8 cellular contexts compared by ENCODE assay signal in genomic region chr16:84732332-84732673, GRCh38. TPM values are rescaled to one million over a fixed set of nuclear protein-coding genes. Genes with fewer than 3 reads are reported as not detected.
A peak's percentile ranks its signal among the peaks of the same experiment; 100 is the strongest.
DNase-seq lines count a peak whose midpoint lies in the region; ATAC-seq and TF ChIP-seq lines count a peak whose summit lies in the region.
"Not testable (repeated sequence)": the region's sequence is repeated elsewhere in the genome, so short reads cannot be mapped to it uniquely, and the experiment has no call there.

No MANE protein-coding gene starts in this region.

- not testable (repeated sequence) for H3K4me3 Mint-ChIP-seq in GM23338; stimulated activated effector memory CD8-positive, alpha-beta T cell treated with anti-CD3 and anti-CD28 coated beads, Interleukin-12 subunit alpha, Interleukin-12 subunit beta, amount 100 ng/mL, for 72 hours
- peak overlapping the region; percentile 9 for H3K4me3 Mint-ChIP-seq in natural killer cell

- H3K4me1 Mint-ChIP-seq in GM23338: peaks cover 86% of the 10 kb centered on the region
- H3K4me1 Mint-ChIP-seq in natural killer cell: peaks cover 42 to 45% of the 10 kb centered on the region in 2 donors
- H3K4me1 Mint-ChIP-seq in stimulated activated effector memory CD8-positive, alpha-beta T cell treated with anti-CD3 and anti-CD28 coated beads, Interleukin-12 subunit alpha, Interleukin-12 subunit beta, amount 100 ng/mL, for 72 hours: peaks cover 31% of the 10 kb centered on the region

- not testable (repeated sequence) for H3K27me3 ChIP-seq in A673 (replicated peaks; ENCODE audit: insufficient read depth, low read depth, low read length, poor library complexity); GM23338 (ENCODE audit: insufficient read depth); OCI-LY1 (ENCODE audit: insufficient read depth, low read length); SK-N-SH (ENCODE audit: insufficient read depth); colonic mucosa; hepatocyte

- H3K79me2 ChIP-seq in GM23338 (replicated peaks; ENCODE audit: insufficient read depth): peaks cover 100% of the 10 kb centered on the region
- H3K79me2 ChIP-seq in OCI-LY1 (ENCODE audit: insufficient read depth, low read length): peaks cover 73% of the 10 kb centered on the region
- H3K79me2 ChIP-seq in SK-N-SH (ENCODE audit: insufficient read depth): peaks cover 93% of the 10 kb centered on the region
- peaks cover 91% of the 10 kb centered on the region for H3K79me2 ChIP-seq in hepatocyte

- not testable (repeated sequence) for H3K4me3 ChIP-seq in A673 (ENCODE audit: low read depth, low read length, poor library complexity, severe bottlenecking); GM23338; OCI-LY1 (ENCODE audit: low read depth, low read length, poor library complexity, severe bottlenecking); SK-N-SH (ENCODE audit: low read depth in 2 of 2, low read length in 1 of 2); colonic mucosa; hepatocyte

- H3K27ac ChIP-seq in A673 (ENCODE audit: low read depth, low read length, poor library complexity, severe bottlenecking) (peak overlapping the region; percentile 74), GM23338 (ENCODE audit: low read depth) (peak overlapping the region; percentile 94), OCI-LY1 (ENCODE audit: low read depth, low read length, poor library complexity, severe bottlenecking) (peak overlapping the region; percentile 31), SK-N-SH (ENCODE audit: low read depth in 2 of 2, low read length in 1 of 2) (peak overlapping the region in 1 of 2 experiments; percentile 91; a peak in 2 of 4 replicates), colonic mucosa (peak overlapping the region; percentile 42), hepatocyte (peak overlapping the region; percentile 61)

- CTCF ChIA-PET in A673 (lab: Charles Lee): not testable (repeated sequence)
- CTCF ChIA-PET in SK-N-SH (lab: Yijun Ruan, JAX): interaction anchor here (0.8 to 17.6 kb wide), 8 partner anchors 10 to 238 kb away, joined by 3 to 275 read pairs (median 17); partner anchors contain the start of gene COTL1

- H3K9ac ChIP-seq in OCI-LY1 (ENCODE audit: low read length); SK-N-SH; colonic mucosa (ENCODE audit: low read depth in 2 of 2, low read length in 2 of 2): not testable (repeated sequence)

- not testable (repeated sequence) for H3K27me3 Mint-ChIP-seq in GM23338 (ENCODE audit: insufficient read depth, low read depth, poor library complexity); natural killer cell (ENCODE audit: low read depth in 2 of 2)

- not testable (repeated sequence) for TF ChIP-seq EP300 in SK-N-SH (IDR thresholded peaks at IDR 0.05; ENCODE audit: borderline replicate concordance in 1 of 2, low read depth in 1 of 2, low read length in 1 of 2)

- H3K9me3 ChIP-seq in A673 (ENCODE audit: low read depth, low read length, poor library complexity, severe bottlenecking); OCI-LY1 (ENCODE audit: low read length); SK-N-SH; colonic mucosa; hepatocyte (ENCODE audit: low read depth): not testable (repeated sequence)

- DNase-seq in A673 (ENCODE audit: low spot score); GM23338 (ENCODE audit: low spot score); SK-N-SH; colonic mucosa; hepatocyte (ENCODE audit: low spot score); natural killer cell; stimulated activated effector memory CD8-positive, alpha-beta T cell treated with anti-CD3 and anti-CD28 coated beads, Interleukin-12 subunit alpha, Interleukin-12 subunit beta, amount 100 ng/mL, for 72 hours (ENCODE audit: low spot score in 2 of 2): not testable (repeated sequence)

- 97% methylated on average over 13 of the region's 13 CpGs for WGBS in SK-N-SH (ENCODE audit: low lambda C conversion rate)
- 95% methylated on average over 13 of the region's 13 CpGs for WGBS in hepatocyte (ENCODE audit: low lambda C conversion rate, missing lambda C conversion rate)

- H3K36me3 Mint-ChIP-seq in GM23338 (ENCODE audit: low read depth): peaks cover 18% of the 10 kb centered on the region; the same call in 2 of the 3 replicates
- H3K36me3 Mint-ChIP-seq in natural killer cell: not testable (repeated sequence)
- H3K36me3 Mint-ChIP-seq in stimulated activated effector memory CD8-positive, alpha-beta T cell treated with anti-CD3 and anti-CD28 coated beads, Interleukin-12 subunit alpha, Interleukin-12 subunit beta, amount 100 ng/mL, for 72 hours: peaks cover 51% of the 10 kb centered on the region

- H3K9me2 ChIP-seq in GM23338 (ENCODE audit: insufficient read depth); OCI-LY1 (ENCODE audit: low read depth, low read length); SK-N-SH; hepatocyte (replicated peaks; ENCODE audit: insufficient read depth): not testable (repeated sequence)

- ATAC-seq in GM23338; natural killer cell; stimulated activated effector memory CD8-positive, alpha-beta T cell treated with anti-CD3 and anti-CD28 coated beads, Interleukin-12 subunit alpha, Interleukin-12 subunit beta, amount 100 ng/mL, for 72 hours: not testable (repeated sequence)

- H3K36me3 ChIP-seq in A673 (ENCODE audit: insufficient read depth, low read length, poor library complexity, severe bottlenecking); GM23338 (ENCODE audit: insufficient read depth); colonic mucosa; hepatocyte (replicated peaks; ENCODE audit: insufficient read depth, low read depth): not testable (repeated sequence)
- H3K36me3 ChIP-seq in OCI-LY1 (ENCODE audit: insufficient read depth, low read length) (peaks cover 46% of the 10 kb centered on the region), SK-N-SH (replicated peaks in 1 of 2; ENCODE audit: control insufficient read depth in 1 of 2, insufficient read depth in 2 of 2, low read length in 1 of 2) (peaks cover 9 to 19% of the 10 kb centered on the region in 2 experiments)

- H3F3A ChIP-seq in GM23338 (replicated peaks; ENCODE audit: low read depth): peaks cover 14% of the 10 kb centered on the region
- not testable (repeated sequence) for H3F3A ChIP-seq in OCI-LY1 (ENCODE audit: insufficient read depth, low read length)
- peaks cover 39% of the 10 kb centered on the region for H3F3A ChIP-seq in SK-N-SH (replicated peaks; ENCODE audit: insufficient read depth)

- peaks cover 83% of the 10 kb centered on the region for H3K4me1 ChIP-seq in A673 (ENCODE audit: insufficient read depth, low read length, poor library complexity, severe bottlenecking)
- peaks cover 84% of the 10 kb centered on the region for H3K4me1 ChIP-seq in GM23338 (ENCODE audit: insufficient read depth)
- H3K4me1 ChIP-seq in OCI-LY1 (ENCODE audit: insufficient read depth, low read length, severe bottlenecking): peaks cover 55% of the 10 kb centered on the region
- H3K4me1 ChIP-seq in SK-N-SH (ENCODE audit: control insufficient read depth in 1 of 2, insufficient read depth in 2 of 2, low read depth in 1 of 2, low read length in 1 of 2): peaks cover 28 to 43% of the 10 kb centered on the region in 2 experiments; a peak in 3 of 4 replicates
- peaks cover 28% of the 10 kb centered on the region for H3K4me1 ChIP-seq in colonic mucosa
- peaks cover 34% of the 10 kb centered on the region for H3K4me1 ChIP-seq in hepatocyte (ENCODE audit: insufficient read depth)

- not testable (repeated sequence) for H2AFZ ChIP-seq in GM23338; OCI-LY1 (ENCODE audit: low read length); SK-N-SH (ENCODE audit: low read depth); hepatocyte

- TF ChIP-seq RAD21 in SK-N-SH (IDR thresholded peaks at IDR 0.05; ENCODE audit: low read length): not testable (repeated sequence)

- H4K20me1 ChIP-seq in GM23338 (replicated peaks; ENCODE audit: insufficient read depth) (peaks cover 31% of the 10 kb centered on the region), hepatocyte (ENCODE audit: insufficient read depth, poor library complexity, severe bottlenecking) (peaks cover 18% of the 10 kb centered on the region)
- H4K20me1 ChIP-seq in OCI-LY1 (ENCODE audit: insufficient read depth, low read length); SK-N-SH (ENCODE audit: insufficient read depth): not testable (repeated sequence)

- TF ChIP-seq CTCF in A673 (conservative IDR thresholded peaks at IDR 0.05; ENCODE audit: low read depth, low read length); GM23338 (conservative IDR thresholded peaks at IDR 0.05; ENCODE audit: low read depth in 2 of 2); OCI-LY1 (IDR thresholded peaks at IDR 0.05; ENCODE audit: low read length); SK-N-SH (IDR thresholded peaks at IDR 0.05); colonic mucosa (IDR thresholded peaks at IDR 0.05); hepatocyte (IDR thresholded peaks at IDR 0.05; ENCODE audit: poor library complexity); natural killer cell (IDR thresholded peaks at IDR 0.05): not testable (repeated sequence)

- BruUV-seq in A673 (replicated peaks; lab: Mats Ljungman, UMichigan): not testable (repeated sequence)

- POLR2A ChIA-PET in A673 (lab: Charles Lee; ENCODE audit: low non-redundant PET); SK-N-SH (lab: Yijun Ruan, JAX): not testable (repeated sequence)

- 0 out of 2 replicates have a peak overlapping the region, but pooled peaks have one; percentile 2 for H3K4me2 ChIP-seq in GM23338
- H3K4me2 ChIP-seq in OCI-LY1 (ENCODE audit: low read length); hepatocyte: not testable (repeated sequence)
- 0 out of 2 replicates have a peak overlapping the region, but pooled peaks have one; percentile 9 for H3K4me2 ChIP-seq in SK-N-SH

- not testable (repeated sequence) for H3K9me3 Mint-ChIP-seq in GM23338; natural killer cell; stimulated activated effector memory CD8-positive, alpha-beta T cell treated with anti-CD3 and anti-CD28 coated beads, Interleukin-12 subunit alpha, Interleukin-12 subunit beta, amount 100 ng/mL, for 72 hours

- H3K27ac Mint-ChIP-seq in GM23338: peak overlapping the region; percentile 96
- not testable (repeated sequence) for H3K27ac Mint-ChIP-seq in natural killer cell
- peak overlapping the region; percentile 12 for H3K27ac Mint-ChIP-seq in stimulated activated effector memory CD8-positive, alpha-beta T cell treated with anti-CD3 and anti-CD28 coated beads, Interleukin-12 subunit alpha, Interleukin-12 subunit beta, amount 100 ng/mL, for 72 hours

- intact Hi-C loops in A673 (cut with micrococcal nuclease; ENCODE audit: unreplicated experiment); colonic mucosa (cut with DNase I): not testable (repeated sequence)
- intact Hi-C loops in natural killer cell (cut with micrococcal nuclease): loop anchor here (10.0 kb wide), 1 partner anchor 458 kb away; no protein-coding TSS in a partner anchor

RNA-seq across cellular contexts. Expression of gene USP10, which starts 32.5 kb away (rescaled TPM):
- total RNA-seq in A673 (2021) (165 and 171 TPM in 2 replicates), colonic mucosa (10 to 100 TPM; 70.0 to 88.2 TPM), hepatocyte (50.3 and 53.1 TPM in 2 replicates), natural killer cell (100 to 1,000 TPM in 2 of 3 donors, 10 to 100 TPM in 1; 78.4 to 103 (median 100) TPM)
- 144 and 158 TPM in 2 replicates for total RNA-seq in GM23338 (2014; rRNA removed; shearing (Covaris generic))
- polyA plus RNA-seq in GM23338 (2016; fragmentation: Nextera tagmentation; extraction: Ambion mirVana) (186 and 194 TPM in 2 replicates), SK-N-SH (2012; rRNA removed) (41.6 and 49.2 TPM in 2 replicates), hepatocyte (54.8 and 62.4 TPM in 2 replicates)
- polyA plus RNA-seq in SK-N-SH (2012; cell fraction: cytosol; rRNA removed): 27.1 and 31.0 TPM in 2 replicates
- 103 and 133 TPM in 2 replicates for polyA plus RNA-seq in SK-N-SH (2012; cell fraction: nucleus; rRNA removed)
